ENCODE assay signal across 1 cellular context in genomic region chr11:560305-561147, GRCh38.
TF ChIP-seq lines count a peak whose summit lies in the region.

A gene with protein sequence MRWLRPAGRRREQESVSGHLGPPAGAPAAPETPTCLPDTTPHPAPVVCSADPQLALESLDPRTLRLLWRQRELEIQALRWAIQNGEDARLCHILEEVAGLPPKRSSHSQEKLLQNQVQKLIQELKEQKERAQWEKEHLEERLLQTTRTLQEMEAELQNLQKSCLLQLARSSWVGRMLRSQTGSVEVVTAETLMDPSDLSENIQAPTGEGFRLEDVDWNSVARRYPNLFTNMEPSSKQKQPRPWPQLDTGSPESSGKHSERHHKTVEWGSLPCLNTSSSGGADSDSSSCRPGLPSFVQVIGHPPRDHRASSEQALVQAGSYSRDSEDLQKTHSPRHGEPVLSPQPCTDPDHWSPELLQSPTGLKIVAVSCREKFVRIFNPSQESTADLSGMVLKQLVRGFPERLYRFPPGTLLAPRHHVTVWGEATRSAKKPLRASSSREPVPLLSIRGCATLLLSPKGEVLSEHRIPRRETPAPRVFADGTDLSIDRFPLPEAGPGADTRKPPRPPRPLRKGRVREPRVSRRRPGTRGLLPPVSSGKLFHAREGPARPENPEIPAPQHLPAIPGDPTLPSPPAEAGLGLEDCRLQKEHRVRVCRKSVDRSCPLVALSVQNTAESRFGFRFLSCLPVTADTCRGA (minus strand): TSS chr11:560738. CDS start chr11:560716, 22 bp downstream.
A gene with protein sequence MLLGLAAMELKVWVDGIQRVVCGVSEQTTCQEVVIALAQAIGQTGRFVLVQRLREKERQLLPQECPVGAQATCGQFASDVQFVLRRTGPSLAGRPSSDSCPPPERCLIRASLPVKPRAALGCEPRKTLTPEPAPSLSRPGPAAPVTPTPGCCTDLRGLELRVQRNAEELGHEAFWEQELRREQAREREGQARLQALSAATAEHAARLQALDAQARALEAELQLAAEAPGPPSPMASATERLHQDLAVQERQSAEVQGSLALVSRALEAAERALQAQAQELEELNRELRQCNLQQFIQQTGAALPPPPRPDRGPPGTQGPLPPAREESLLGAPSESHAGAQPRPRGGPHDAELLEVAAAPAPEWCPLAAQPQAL (plus strand): TSS chr11:560970. CDS start chr11:561769, 799 bp downstream.

TF ChIP-seq in K562, 482 proteins besides CTCF, POLR2A, EP300 and RAD21 (continued from another document and continues in another):
- TF ChIP-seq MLLT1 (IDR thresholded peaks at IDR 0.05) (0 out of 4 replicates have a peak, but pooled peaks of 1 of the 2 experiments have one; percentile 25), MTA3 (IDR thresholded peaks at IDR 0.05; ENCODE audit: borderline replicate concordance) (peak; percentile 66; the same call in 1 of the 2 replicates), FOXP4 (CRISPR knock-in tag; IDR thresholded peaks at IDR 0.05; ENCODE audit: borderline replicate concordance) (no peak), MYNN (IDR thresholded peaks at IDR 0.05) (peak; percentile 33; the same call in 1 of the 2 replicates), MYNN (CRISPR knock-in tag; IDR thresholded peaks at IDR 0.05) (no peak), BHLHE40 (IDR thresholded peaks at IDR 0.05; ENCODE audit: low read length) (no peak), ZBTB8A (IDR thresholded peaks at IDR 0.05; ENCODE audit: partially characterized antibody) (no peak), SAFB2 (IDR thresholded peaks at IDR 0.05; ENCODE audit: borderline replicate concordance, low read depth, low read length, severe bottlenecking) (no peak), KLF6 (CRISPR knock-in tag; IDR thresholded peaks at IDR 0.05; ENCODE audit: borderline replicate concordance) (no peak; the same call in 1 of the 2 replicates), DLX4 (CRISPR knock-in tag; IDR thresholded peaks at IDR 0.05) (no peak), ZNF561 (CRISPR knock-in tag; conservative IDR thresholded peaks at IDR 0.05) (no peak), NCOA1 (IDR thresholded peaks at IDR 0.05; ENCODE audit: low read depth) (no peak), U2AF2 (optimal IDR thresholded peaks at IDR 0.05; ENCODE audit: low read depth, low read length) (no peak), XRCC4 (IDR thresholded peaks at IDR 0.05; ENCODE audit: extremely low read depth, insufficient read depth, insufficient read length) (no peak), STAG1 (CRISPR knock-in tag; IDR thresholded peaks at IDR 0.05; ENCODE audit: borderline replicate concordance) (0 out of 2 replicates have a peak, but pooled peaks have one; percentile 19), ZNF589 (CRISPR knock-in tag; IDR thresholded peaks at IDR 0.05; ENCODE audit: low read depth) (no peak; the same call in 1 of the 2 replicates), SRSF3 (IDR thresholded peaks at IDR 0.05; ENCODE audit: insufficient read depth, low read length) (no peak), IRF2 (CRISPR knock-in tag; IDR thresholded peaks at IDR 0.05) (no peak), THAP7 (CRISPR knock-in tag; IDR thresholded peaks at IDR 0.05) (0 out of 2 replicates have a peak, but pooled peaks have one; percentile 43), ZNF707 (CRISPR knock-in tag; conservative IDR thresholded peaks at IDR 0.05) (no peak), GATAD2A (IDR thresholded peaks at IDR 0.05) (peak; percentile 70; the same call in 1 of the 2 replicates), L3MBTL2 (IDR thresholded peaks at IDR 0.05) (peak; percentile 73), SMC3 (conservative IDR thresholded peaks at IDR 0.05; ENCODE audit: insufficient read depth, low read depth, low read length) (no peak), KAT8 (IDR thresholded peaks at IDR 0.05; ENCODE audit: low read depth) (no peak), MCM2 (IDR thresholded peaks at IDR 0.05; ENCODE audit: low read depth) (no peak), PTRF (tag; IDR thresholded peaks at IDR 0.05) (no peak), PPARD (CRISPR knock-in tag; IDR thresholded peaks at IDR 0.05) (no peak), STAT6 (CRISPR knock-in tag; IDR thresholded peaks at IDR 0.05) (no peak), CXXC5 (CRISPR knock-in tag; IDR thresholded peaks at IDR 0.05) (peak; percentile 79), ZNF3 (CRISPR knock-in tag; IDR thresholded peaks at IDR 0.05) (no peak), ZBTB34 (CRISPR knock-in tag; IDR thresholded peaks at IDR 0.05) (no peak), ZBTB12 (CRISPR knock-in tag; IDR thresholded peaks at IDR 0.05) (no peak)
- TF ChIP-seq, protein P1, sequence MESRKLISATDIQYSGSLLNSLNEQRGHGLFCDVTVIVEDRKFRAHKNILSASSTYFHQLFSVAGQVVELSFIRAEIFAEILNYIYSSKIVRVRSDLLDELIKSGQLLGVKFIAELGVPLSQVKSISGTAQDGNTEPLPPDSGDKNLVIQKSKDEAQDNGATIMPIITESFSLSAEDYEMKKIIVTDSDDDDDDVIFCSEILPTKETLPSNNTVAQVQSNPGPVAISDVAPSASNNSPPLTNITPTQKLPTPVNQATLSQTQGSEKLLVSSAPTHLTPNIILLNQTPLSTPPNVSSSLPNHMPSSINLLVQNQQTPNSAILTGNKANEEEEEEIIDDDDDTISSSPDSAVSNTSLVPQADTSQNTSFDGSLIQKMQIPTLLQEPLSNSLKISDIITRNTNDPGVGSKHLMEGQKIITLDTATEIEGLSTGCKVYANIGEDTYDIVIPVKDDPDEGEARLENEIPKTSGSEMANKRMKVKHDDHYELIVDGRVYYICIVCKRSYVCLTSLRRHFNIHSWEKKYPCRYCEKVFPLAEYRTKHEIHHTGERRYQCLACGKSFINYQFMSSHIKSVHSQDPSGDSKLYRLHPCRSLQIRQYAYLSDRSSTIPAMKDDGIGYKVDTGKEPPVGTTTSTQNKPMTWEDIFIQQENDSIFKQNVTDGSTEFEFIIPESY (CRISPR knock-in tag; IDR thresholded peaks at IDR 0.05), result 0 out of 2 replicates have a peak, but pooled peaks have one; percentile 2
- TF ChIP-seq, protein P2, sequence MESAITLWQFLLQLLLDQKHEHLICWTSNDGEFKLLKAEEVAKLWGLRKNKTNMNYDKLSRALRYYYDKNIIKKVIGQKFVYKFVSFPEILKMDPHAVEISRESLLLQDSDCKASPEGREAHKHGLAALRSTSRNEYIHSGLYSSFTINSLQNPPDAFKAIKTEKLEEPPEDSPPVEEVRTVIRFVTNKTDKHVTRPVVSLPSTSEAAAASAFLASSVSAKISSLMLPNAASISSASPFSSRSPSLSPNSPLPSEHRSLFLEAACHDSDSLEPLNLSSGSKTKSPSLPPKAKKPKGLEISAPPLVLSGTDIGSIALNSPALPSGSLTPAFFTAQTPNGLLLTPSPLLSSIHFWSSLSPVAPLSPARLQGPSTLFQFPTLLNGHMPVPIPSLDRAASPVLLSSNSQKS (CRISPR knock-in tag; IDR thresholded peaks at IDR 0.05), result no peak
- TF ChIP-seq, protein P3, sequence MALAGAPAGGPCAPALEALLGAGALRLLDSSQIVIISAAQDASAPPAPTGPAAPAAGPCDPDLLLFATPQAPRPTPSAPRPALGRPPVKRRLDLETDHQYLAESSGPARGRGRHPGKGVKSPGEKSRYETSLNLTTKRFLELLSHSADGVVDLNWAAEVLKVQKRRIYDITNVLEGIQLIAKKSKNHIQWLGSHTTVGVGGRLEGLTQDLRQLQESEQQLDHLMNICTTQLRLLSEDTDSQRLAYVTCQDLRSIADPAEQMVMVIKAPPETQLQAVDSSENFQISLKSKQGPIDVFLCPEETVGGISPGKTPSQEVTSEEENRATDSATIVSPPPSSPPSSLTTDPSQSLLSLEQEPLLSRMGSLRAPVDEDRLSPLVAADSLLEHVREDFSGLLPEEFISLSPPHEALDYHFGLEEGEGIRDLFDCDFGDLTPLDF (CRISPR knock-in tag; IDR thresholded peaks at IDR 0.05), result no peak
- TF ChIP-seq, protein P4, sequence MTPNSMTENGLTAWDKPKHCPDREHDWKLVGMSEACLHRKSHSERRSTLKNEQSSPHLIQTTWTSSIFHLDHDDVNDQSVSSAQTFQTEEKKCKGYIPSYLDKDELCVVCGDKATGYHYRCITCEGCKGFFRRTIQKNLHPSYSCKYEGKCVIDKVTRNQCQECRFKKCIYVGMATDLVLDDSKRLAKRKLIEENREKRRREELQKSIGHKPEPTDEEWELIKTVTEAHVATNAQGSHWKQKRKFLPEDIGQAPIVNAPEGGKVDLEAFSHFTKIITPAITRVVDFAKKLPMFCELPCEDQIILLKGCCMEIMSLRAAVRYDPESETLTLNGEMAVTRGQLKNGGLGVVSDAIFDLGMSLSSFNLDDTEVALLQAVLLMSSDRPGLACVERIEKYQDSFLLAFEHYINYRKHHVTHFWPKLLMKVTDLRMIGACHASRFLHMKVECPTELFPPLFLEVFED (CRISPR knock-in tag; conservative IDR thresholded peaks at IDR 0.05), result no peak
- TF ChIP-seq, protein P5, sequence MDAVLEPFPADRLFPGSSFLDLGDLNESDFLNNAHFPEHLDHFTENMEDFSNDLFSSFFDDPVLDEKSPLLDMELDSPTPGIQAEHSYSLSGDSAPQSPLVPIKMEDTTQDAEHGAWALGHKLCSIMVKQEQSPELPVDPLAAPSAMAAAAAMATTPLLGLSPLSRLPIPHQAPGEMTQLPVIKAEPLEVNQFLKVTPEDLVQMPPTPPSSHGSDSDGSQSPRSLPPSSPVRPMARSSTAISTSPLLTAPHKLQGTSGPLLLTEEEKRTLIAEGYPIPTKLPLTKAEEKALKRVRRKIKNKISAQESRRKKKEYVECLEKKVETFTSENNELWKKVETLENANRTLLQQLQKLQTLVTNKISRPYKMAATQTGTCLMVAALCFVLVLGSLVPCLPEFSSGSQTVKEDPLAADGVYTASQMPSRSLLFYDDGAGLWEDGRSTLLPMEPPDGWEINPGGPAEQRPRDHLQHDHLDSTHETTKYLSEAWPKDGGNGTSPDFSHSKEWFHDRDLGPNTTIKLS (IDR thresholded peaks at IDR 0.05; ENCODE audit: borderline replicate concordance, low read depth), result no peak
